Comparison of ENCODE assay signal across 8 cellular contexts in the genomic region with DNA sequence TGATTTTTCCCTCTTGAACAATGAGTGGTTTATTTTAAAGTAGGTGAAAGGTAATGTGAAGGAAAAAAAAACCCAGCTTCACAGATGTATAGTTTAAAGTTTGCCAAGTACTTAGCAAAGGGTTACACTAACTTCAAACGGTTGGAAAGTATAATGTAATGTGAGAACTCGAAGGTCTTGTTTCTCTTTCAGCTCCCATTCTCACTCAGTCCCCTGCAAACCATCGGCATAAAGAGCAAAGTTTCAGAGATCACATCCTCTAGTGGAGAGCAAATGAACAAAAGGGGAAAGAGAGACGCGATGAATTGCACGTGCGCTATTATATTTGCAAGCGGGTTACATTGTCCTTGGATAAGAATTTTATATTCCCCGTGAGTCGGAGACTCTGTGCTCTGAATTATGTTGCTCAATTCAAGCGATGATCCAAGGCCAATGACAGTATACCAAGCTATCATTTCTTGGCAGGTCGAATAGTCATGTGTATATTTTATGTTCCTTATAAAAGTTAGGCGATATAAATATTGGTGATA. TPM values are rescaled to one million over a fixed set of nuclear protein-coding genes. Genes with fewer than 3 reads are reported as not detected.
DNase-seq lines count a peak whose midpoint lies in the region; ATAC-seq, FAIRE-seq and TF ChIP-seq lines count a peak whose summit lies in the region.

No MANE protein-coding gene starts in this region.

- H3K23me2 ChIP-seq in H1 (ENCODE audit: low read depth, low read length) = no peaks in the 10 kb centered on the region

- H3K36me3 ChIP-seq in H1 (ENCODE audit: control insufficient read depth in 2 of 4, insufficient read depth in 4 of 4, low read length in 3 of 4) (no peaks in the 10 kb centered on the region), parathyroid adenoma (ENCODE audit: control insufficient read depth, insufficient read depth, low read length) (no peaks in the 10 kb centered on the region)

- POLR2A ChIA-PET in H1 (lab: Charles Lee; ENCODE audit: partially characterized antibody) = interaction anchor here (1.1 to 1.9 kb wide), 3 partner anchors 11 to 342 kb away, joined by 3 to 9 read pairs (median 3); no protein-coding TSS in a partner anchor

- peak overlapping the region; percentile 71; the same call in 1 of the 2 replicates for H2AFZ ChIP-seq in H1 (ENCODE audit: low read length)
- peak overlapping the region; percentile 0 for H2AFZ ChIP-seq in parathyroid adenoma

- no peak overlapping the region for H2BK15ac ChIP-seq in H1 (ENCODE audit: low read length)

- H3K79me2 ChIP-seq in H1 (ENCODE audit: control insufficient read depth in 1 of 2, insufficient read depth in 2 of 2, low read length in 2 of 2) (no peaks in the 10 kb centered on the region), parathyroid adenoma (no peaks in the 10 kb centered on the region)

- H3K4ac ChIP-seq in H1 (replicated peaks; ENCODE audit: insufficient read length, low read depth, low read length) = no peak overlapping the region

- no peak overlapping the region for H3K14ac ChIP-seq in H1 (ENCODE audit: insufficient read length)

- H3K79me1 ChIP-seq in H1 (ENCODE audit: low read depth, low read length) = no peaks in the 10 kb centered on the region

- no peaks in the 10 kb centered on the region for H3K9me3 ChIP-seq in H1 (ENCODE audit: insufficient read depth in 2 of 2, low read depth in 1 of 2, low read length in 1 of 2)
- H3K9me3 ChIP-seq in parathyroid adenoma (ENCODE audit: control insufficient read depth, low read length) = no peaks in the 10 kb centered on the region

- no peak overlapping the region for H2AK5ac ChIP-seq in H1 (ENCODE audit: low read depth, low read length)

- H2BK20ac ChIP-seq in H1 (ENCODE audit: low read length) = no peak overlapping the region

- H2BK5ac ChIP-seq in H1 (ENCODE audit: low read depth, low read length) = no peak overlapping the region

- TF ChIP-seq CTCF in GM13977 (IDR thresholded peaks at IDR 0.05; ENCODE audit: extremely low read depth, insufficient read depth, missing control alignments) (peak; percentile 33), H1 (IDR thresholded peaks at IDR 0.05; ENCODE audit: control extremely low read depth in 1 of 3, insufficient read depth in 1 of 3, low read depth in 1 of 3, low read length in 3 of 3) (peak in 1 of 3 experiments; percentile 11; a peak in 1 of 4 replicates), parathyroid adenoma (IDR thresholded peaks at IDR 0.05) (no peak)

- no peak for TF ChIP-seq RAD21 in H1 (IDR thresholded peaks at IDR 0.05 in 1 of 2, conservative IDR thresholded peaks at IDR 0.05 in 1 of 2; ENCODE audit: low read depth in 2 of 2, low read length in 2 of 2)

- H3K4me2 ChIP-seq in H1 (ENCODE audit: insufficient read depth in 1 of 2, low read depth in 2 of 2, low read length in 2 of 2) = peak overlapping the region; percentile 51 to 65
- H3K4me2 ChIP-seq in parathyroid adenoma (ENCODE audit: low read length) = peak overlapping the region; percentile 23

- H4K8ac ChIP-seq in H1 (ENCODE audit: extremely low read depth, insufficient read depth, low read length) = no peak overlapping the region

- 30% methylated on average over 13 of the region's 13 CpGs; no CpG with 5 or more reads in 1 of the 2 experiments for WGBS in H1 (ENCODE audit: extremely low coverage in 1 of 2, insufficient coverage in 1 of 2, insufficient read length in 1 of 2, insufficient replicate concordance in 2 of 2, low coverage in 1 of 2, low lambda C conversion rate in 2 of 2, missing lambda C conversion rate in 1 of 2), 2 experiments

- no peak overlapping the region for H2BK120ac ChIP-seq in H1 (replicated peaks; ENCODE audit: low read depth, low read length)

- no peak for FAIRE-seq in H1 (lab: Jason Lieb, UNC)

- no peak overlapping the region for H3K27ac ChIP-seq in H1 (ENCODE audit: low read depth, low read length)
- H3K27ac ChIP-seq in parathyroid adenoma = no peak overlapping the region

- no peak for TF ChIP-seq EP300 in H1 (IDR thresholded peaks at IDR 0.05; ENCODE audit: borderline replicate concordance in 1 of 2, low read depth in 2 of 2, low read length in 2 of 2)

- H3K23ac ChIP-seq in H1 (ENCODE audit: insufficient read length) = no peak overlapping the region

- DNase-seq in GM13977 (ENCODE audit: low spot score) = peak; percentile 63
- DNase-seq in LoVo (ENCODE audit: low spot score) = peak; percentile 26
- no peak for DNase-seq in H1 (ENCODE audit: low read depth in 1 of 2, low spot score in 2 of 2)
- no peak for DNase-seq in occipital lobe (lab: John Stamatoyannopoulos, UW)
- DNase-seq in ecto neural progenitor cell (ENCODE audit: low spot score) = no peak
- DNase-seq in NCI-H345 (lab: John Stamatoyannopoulos, UW) = no peak

- CTCF ChIA-PET in H1 (lab: Charles Lee; ENCODE audit: partially characterized antibody) = interaction anchor here (0.5 to 5.4 kb wide), 11 partner anchors 10 to 220 kb away, joined by 3 to 37 read pairs (median 3); no protein-coding TSS in a partner anchor

- in situ Hi-C loops in GM13977 (cut with MboI; ENCODE audit: low pct_unique_long_range_greater_than_20kb, low sequenced_read_pairs, unreplicated experiment) = no loop called here

- H3K4me3 ChIP-seq in H1 (ENCODE audit: extremely low read depth in 1 of 4, insufficient read depth in 2 of 4, low read depth in 3 of 4, low read length in 4 of 4) = peak overlapping the region in 1 of 4 experiments; percentile 35; a peak in 2 of 8 replicates
- no peak overlapping the region for H3K4me3 ChIP-seq in parathyroid adenoma (ENCODE audit: low read depth, low read length)

- no peak overlapping the region for H2BK12ac ChIP-seq in H1 (ENCODE audit: low read depth, low read length)

- no peak for TF ChIP-seq POLR2A in H1 (IDR thresholded peaks at IDR 0.05; ENCODE audit: control extremely low read depth in 1 of 2, low read depth in 2 of 2, low read length in 2 of 2)

- H3K56ac ChIP-seq in H1 (replicated peaks; ENCODE audit: insufficient read length, low read depth, low read length) = no peak overlapping the region

- H4K91ac ChIP-seq in H1 (replicated peaks; ENCODE audit: insufficient read length, low read length) = no peak overlapping the region

- H3K4me1 ChIP-seq in H1 (replicated peaks in 1 of 4; ENCODE audit: control insufficient read depth in 3 of 4, insufficient read depth in 4 of 4, low read length in 3 of 4) = peaks cover 0 to 6% (median 2%) of the 10 kb centered on the region in 4 experiments; a peak in 2 of 7 replicates
- H3K4me1 ChIP-seq in parathyroid adenoma = peaks cover 2% of the 10 kb centered on the region

- ATAC-seq in GM21825 (IDR thresholded peaks at IDR 0.05; ENCODE audit: unreplicated experiment) = peak; percentile 94

- H3K18ac ChIP-seq in H1 (ENCODE audit: extremely low read depth, low read length) = peak overlapping the region; percentile 0; the same call in 1 of the 2 replicates

- H4K20me1 ChIP-seq in H1 (replicated peaks in 1 of 2; ENCODE audit: control insufficient read depth in 1 of 2, insufficient read depth in 2 of 2, low read length in 2 of 2) = no peaks in the 10 kb centered on the region

- H3K27me3 ChIP-seq in H1 (replicated peaks in 1 of 4; ENCODE audit: control insufficient read depth in 3 of 4, extremely low read depth in 1 of 4, insufficient read depth in 3 of 4, low read length in 3 of 4) (no peaks in the 10 kb centered on the region), parathyroid adenoma (ENCODE audit: control insufficient read depth, insufficient read depth, low read length) (no peaks in the 10 kb centered on the region)

- H3K9ac ChIP-seq in H1 (replicated peaks in 1 of 4; ENCODE audit: extremely low read depth in 1 of 4, low read depth in 3 of 4, low read length in 3 of 4) = no peak overlapping the region
- H3K9ac ChIP-seq in parathyroid adenoma = no peak overlapping the region

- H4K5ac ChIP-seq in H1 (ENCODE audit: insufficient read length, low read depth, low read length) = no peak overlapping the region

TF ChIP-seq in H1, 55 proteins besides CTCF, POLR2A, EP300 and RAD21 (continues in another document):
- no peak for TF ChIP-seq CEBPB (IDR thresholded peaks at IDR 0.05; ENCODE audit: low read depth, low read length)
- no peak for TF ChIP-seq GTF2F1 (IDR thresholded peaks at IDR 0.05; ENCODE audit: borderline replicate concordance, low read depth, low read length)
- TF ChIP-seq RBBP5 (IDR thresholded peaks at IDR 0.05; ENCODE audit: borderline replicate concordance, low read depth, low read length) = no peak
- no peak for TF ChIP-seq ZNF274 (IDR thresholded peaks at IDR 0.05; ENCODE audit: borderline replicate concordance, extremely low read depth, low read length)
- no peak for TF ChIP-seq SIX5 (IDR thresholded peaks at IDR 0.05; ENCODE audit: low read depth, low read length)
- TF ChIP-seq JUN (IDR thresholded peaks at IDR 0.05; ENCODE audit: low read depth, low read length) = no peak
- TF ChIP-seq NANOG (IDR thresholded peaks at IDR 0.05; ENCODE audit: insufficient read depth, low read depth, low read length, poor library complexity, severe bottlenecking) = no peak
- TF ChIP-seq CREB1 (IDR thresholded peaks at IDR 0.05) = no peak
- TF ChIP-seq KDM4A (IDR thresholded peaks at IDR 0.05; ENCODE audit: low read depth, low read length, severe bottlenecking) = no peak
- no peak for TF ChIP-seq GABPA (IDR thresholded peaks at IDR 0.05; ENCODE audit: borderline replicate concordance, insufficient read depth, low read length)
- TF ChIP-seq HDAC6 (IDR thresholded peaks at IDR 0.05; ENCODE audit: low read depth, low read length) = no peak
- TF ChIP-seq TEAD4 (IDR thresholded peaks at IDR 0.05; ENCODE audit: low read depth, low read length) = no peak
- no peak for TF ChIP-seq SAP30 (IDR thresholded peaks at IDR 0.05; ENCODE audit: insufficient read depth, insufficient replicate concordance, low read length)
- TF ChIP-seq, protein P1, sequence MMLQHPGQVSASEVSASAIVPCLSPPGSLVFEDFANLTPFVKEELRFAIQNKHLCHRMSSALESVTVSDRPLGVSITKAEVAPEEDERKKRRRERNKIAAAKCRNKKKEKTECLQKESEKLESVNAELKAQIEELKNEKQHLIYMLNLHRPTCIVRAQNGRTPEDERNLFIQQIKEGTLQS (IDR thresholded peaks at IDR 0.05; ENCODE audit: insufficient read depth, low read depth, low read length) = no peak
- TF ChIP-seq JUND (IDR thresholded peaks at IDR 0.05; ENCODE audit: low read length) = no peak
- TF ChIP-seq HDAC2 (IDR thresholded peaks at IDR 0.05; ENCODE audit: borderline replicate concordance in 1 of 2, low read depth in 2 of 2, low read length in 2 of 2) = no peak

RNA-seq across cellular contexts. Expression of a gene that starts 37.6 kb away (rescaled TPM):
- total RNA-seq in H1 (2021; fragmentation: NEBNext Ultra II Directional; extraction: Animal tissue kit (Norgen Biotek cat#: 25700)) = 0.15 and 0.20 TPM in 2 replicates
- 0.02 and 0.08 TPM in 2 replicates for polyA plus RNA-seq in H1 (2011; rRNA removed)
- 0.08 TPM for polyA plus RNA-seq in H1 (2011; cell fraction: cytosol; rRNA removed)
- 0.06 TPM for polyA plus RNA-seq in H1 (2011; cell fraction: nucleus; rRNA removed)
- 0.04 to 0.40 TPM (median 0.11 TPM) in 3 of 4 replicates, not detected in the other for polyA plus RNA-seq in H1 (2012, experiment 1 of 2)
- polyA plus RNA-seq in H1 (2012, experiment 2 of 2) = not detected
- 0.08 TPM for polyA plus RNA-seq in H1 (2013, experiment 1 of 2)
- polyA plus RNA-seq in H1 (2013, experiment 2 of 2) = 0.06 TPM
- 0.13 and 0.15 TPM in 2 replicates for polyA minus RNA-seq in H1 (2011; rRNA and poly(A)+ RNA removed)
- not detected for polyA minus RNA-seq in H1 (2011; cell fraction: cytosol; rRNA and poly(A)+ RNA removed)
- 0.20 TPM for polyA minus RNA-seq in H1 (2011; cell fraction: nucleus; rRNA and poly(A)+ RNA removed)
- total RNA-seq in occipital lobe = 1.7 TPM

Comparison
In these comparisons a context has a peak if more than half of its experiments do, and no peak if none do; other contexts are left out.
1. DNase-seq: peak in GM13977 (single experiment) and LoVo (single experiment); none in H1 (0 of 2), occipital lobe (single experiment), ecto neural progenitor cell (single experiment) and NCI-H345 (single experiment).